In genomic region chr4:159052315-159052714, GRCh38 we compare ENCODE assay signal across 10 cellular contexts. TPM values are rescaled to one million over a fixed set of nuclear protein-coding genes. Genes with fewer than 3 reads are reported as not detected.
A peak's percentile ranks its signal among the peaks of the same experiment; 100 is the strongest.
DNase-seq lines count a peak whose midpoint lies in the region; ATAC-seq, FAIRE-seq and TF ChIP-seq lines count a peak whose summit lies in the region.
"Had no signal": no experiment of that assay in that cellular context is flagged by ENCODE, and none has a peak within 500 bp of the region (broad histone marks: within the 10 kb centered on the region; RNA-seq: fewer than 3 reads in every experiment).

No MANE protein-coding gene starts in this region.

- H3F3A ChIP-seq in SK-N-SH (replicated peaks; ENCODE audit: insufficient read depth), result peaks cover 9% of the 10 kb centered on the region

- no peak overlapping the region for H2AFZ ChIP-seq in SK-N-SH (ENCODE audit: low read depth)

- no peak overlapping the region for H2BK120ac ChIP-seq in mesendoderm (ENCODE audit: low read depth, low read length)

- no peak for TF ChIP-seq RAD21 in SK-N-SH (IDR thresholded peaks at IDR 0.05; ENCODE audit: low read length)

- H3K4me1 ChIP-seq in mesendoderm (ENCODE audit: control insufficient read depth, low read depth, low read length) (peaks cover 6% of the 10 kb centered on the region), SK-N-SH (ENCODE audit: control insufficient read depth in 1 of 2, insufficient read depth in 2 of 2, low read depth in 1 of 2, low read length in 1 of 2) (peaks cover 10 to 18% of the 10 kb centered on the region in 2 experiments; a peak in 3 of 4 replicates)

- no peak overlapping the region for H2AK5ac ChIP-seq in mesendoderm (ENCODE audit: low read length)

- no peak overlapping the region for H2BK5ac ChIP-seq in mesendoderm (ENCODE audit: low read length)

- no peak overlapping the region for H3K23ac ChIP-seq in mesendoderm (ENCODE audit: low read length)

- no peak overlapping the region for H3K4me3 ChIP-seq in mesendoderm (ENCODE audit: low read length)
- no peak overlapping the region for H3K4me3 ChIP-seq in SK-N-SH (ENCODE audit: low read depth in 2 of 2, low read length in 1 of 2)

- H3K4me2 ChIP-seq in mesendoderm (ENCODE audit: low read length), result no peak overlapping the region
- H3K4me2 ChIP-seq in SK-N-SH, result no peak overlapping the region

- H4K8ac ChIP-seq in mesendoderm (ENCODE audit: low read depth, low read length), result no peak overlapping the region

- CTCF ChIA-PET in SK-N-SH (lab: Yijun Ruan, JAX), result no interaction called here

- H2BK15ac ChIP-seq in mesendoderm (replicated peaks; ENCODE audit: low read depth), result peak overlapping the region; percentile 67

- no peaks in the 10 kb centered on the region for H3K79me1 ChIP-seq in mesendoderm (ENCODE audit: low read length)

- no peak for TF ChIP-seq POLR2A in H54 (IDR thresholded peaks at IDR 0.05; ENCODE audit: low read depth, low read length)

- DNase-seq in mesendoderm (no peak), SK-N-SH (no peak), RKO (ENCODE audit: low spot score) (no peak), H54 (ENCODE audit: insufficient read length, low spot score) (no peak), D341Med (ENCODE audit: low spot score) (no peak)
- DNase-seq: activated CD8-positive, alpha-beta memory T cell treated with anti-CD3 and anti-CD28 coated beads for 24 hours; NCI-H524 had no signal

- no peak overlapping the region for H4K5ac ChIP-seq in mesendoderm (ENCODE audit: low read length)

- no CpG with 5 or more reads among the region's 6 CpGs for WGBS in mesendoderm (ENCODE audit: extremely low coverage, insufficient coverage, low lambda C conversion rate)
- 94% methylated on average over 6 of the region's 6 CpGs for WGBS in SK-N-SH (ENCODE audit: low lambda C conversion rate)

- peak overlapping the region; percentile 71 for H3K18ac ChIP-seq in mesendoderm (ENCODE audit: low read length)

- H3K27me3 ChIP-seq in mesendoderm (ENCODE audit: insufficient read depth, low read length, poor library complexity), result no peaks in the 10 kb centered on the region
- H3K27me3 ChIP-seq in SK-N-SH (ENCODE audit: insufficient read depth), result no peaks in the 10 kb centered on the region

- no peaks in the 10 kb centered on the region for H4K20me1 ChIP-seq in SK-N-SH (ENCODE audit: insufficient read depth)

- no peaks in the 10 kb centered on the region for H3K9me2 ChIP-seq in SK-N-SH

- H3K56ac ChIP-seq in mesendoderm (ENCODE audit: low read length), result peak overlapping the region; percentile 38

- no peak for TF ChIP-seq EP300 in SK-N-SH (IDR thresholded peaks at IDR 0.05; ENCODE audit: borderline replicate concordance in 1 of 2, low read depth in 1 of 2, low read length in 1 of 2)

- peak; percentile 59 for ATAC-seq in GM18907 (IDR thresholded peaks at IDR 0.05; ENCODE audit: unreplicated experiment)
- ATAC-seq in GM21737 (IDR thresholded peaks at IDR 0.05; ENCODE audit: unreplicated experiment), result peak; percentile 43
- peak; percentile 66 for ATAC-seq in HG03196 (IDR thresholded peaks at IDR 0.05; ENCODE audit: unreplicated experiment)

- no peak for FAIRE-seq in H54 (lab: Jason Lieb, UNC)

- peak overlapping the region; percentile 16 for H3K4ac ChIP-seq in mesendoderm (ENCODE audit: low read depth, low read length)

- H3K36me3 ChIP-seq in mesendoderm (ENCODE audit: control insufficient read depth, insufficient read depth, low read length) (no peaks in the 10 kb centered on the region), SK-N-SH (replicated peaks in 1 of 2; ENCODE audit: control insufficient read depth in 1 of 2, insufficient read depth in 2 of 2, low read length in 1 of 2) (no peaks in the 10 kb centered on the region)

- H3K9ac ChIP-seq in mesendoderm (ENCODE audit: low read length) (no peak overlapping the region), SK-N-SH (no peak overlapping the region)

- POLR2A ChIA-PET in SK-N-SH (lab: Yijun Ruan, JAX), result no interaction called here

- no peaks in the 10 kb centered on the region for H3K79me2 ChIP-seq in mesendoderm (ENCODE audit: control insufficient read depth, insufficient read depth, low read length)
- H3K79me2 ChIP-seq in SK-N-SH (ENCODE audit: insufficient read depth), result no peaks in the 10 kb centered on the region

- no peak overlapping the region for H3K27ac ChIP-seq in mesendoderm (ENCODE audit: low read depth, low read length)
- no peak overlapping the region for H3K27ac ChIP-seq in SK-N-SH (ENCODE audit: low read depth in 2 of 2, low read length in 1 of 2)

- no peak for TF ChIP-seq CTCF in SK-N-SH (IDR thresholded peaks at IDR 0.05)

- H3K9me3 ChIP-seq in SK-N-SH, result no peaks in the 10 kb centered on the region

TF ChIP-seq in SK-N-SH, 30 proteins besides CTCF, POLR2A, EP300 and RAD21:
- no peak for TF ChIP-seq TEAD4 (IDR thresholded peaks at IDR 0.05; ENCODE audit: borderline replicate concordance, insufficient read depth)
- TF ChIP-seq TCF12 (IDR thresholded peaks at IDR 0.05), result no peak
- no peak for TF ChIP-seq ELF1 (IDR thresholded peaks at IDR 0.05)
- no peak for TF ChIP-seq TAF1 (IDR thresholded peaks at IDR 0.05; ENCODE audit: borderline replicate concordance, low read depth, low read length)
- no peak for TF ChIP-seq IRF3 (IDR thresholded peaks at IDR 0.05; ENCODE audit: low read depth, low read length)
- no peak for TF ChIP-seq MXI1 (IDR thresholded peaks at IDR 0.05; ENCODE audit: low read depth, low read length)
- TF ChIP-seq JUND (IDR thresholded peaks at IDR 0.05), result no peak

RNA-seq across cellular contexts. Expression of gene RAPGEF2, which starts 50.6 kb away (rescaled TPM):
- 45.1 TPM for polyA plus RNA-seq in mesendoderm (2013, experiment 1 of 2)
- polyA plus RNA-seq in mesendoderm (2013, experiment 2 of 2), result 44.1 TPM
- 19.2 and 25.0 TPM in 2 replicates for polyA plus RNA-seq in SK-N-SH (2012; rRNA removed)
- polyA plus RNA-seq in SK-N-SH (2012; cell fraction: cytosol; rRNA removed), result 15.8 and 19.7 TPM in 2 replicates
- polyA plus RNA-seq in SK-N-SH (2012; cell fraction: nucleus; rRNA removed), result 29.6 and 50.4 TPM in 2 replicates
